ENCODE assay signal across 28 cellular contexts in genomic region chr11:14264966-14265365, GRCh38.
"Had no signal": no experiment of that assay in that cellular context is flagged by ENCODE, and none has a peak within 500 bp of the region (broad histone marks: within the 10 kb centered on the region; RNA-seq: fewer than 3 reads in every experiment).

No MANE protein-coding gene starts in this region.

- ATAC-seq: natural killer cell; psoas muscle; right cardiac atrium; right lobe of liver; stimulated activated effector memory CD8-positive, alpha-beta T cell treated with anti-CD3 and anti-CD28 coated beads, Interleukin-12 subunit alpha, Interleukin-12 subunit beta, amount 100 ng/mL, for 72 hours; stimulated activated naive B cell treated with anti-CD40 and anti-IgM and Interleukin-4, amounts not matched to agents 10 μg/mL and 1 μg/mL and 100 μg/mL, for 72 hours had no signal

- H3K27ac ChIP-seq: neural progenitor cell, ovary, parathyroid adenoma, psoas muscle, right lobe of liver, sigmoid colon, stomach, thoracic aorta, thyroid gland, tibial nerve, upper lobe of left lung, vagina had no signal

- H3K4me3 ChIP-seq: neural progenitor cell, ovary, psoas muscle, right lobe of liver, sigmoid colon, stomach, thoracic aorta, thyroid gland, tibial nerve, upper lobe of left lung, vagina had no signal

- H3K79me2 ChIP-seq: parathyroid adenoma had no signal

- H3K9me3 Mint-ChIP-seq: natural killer cell; nephron; neural progenitor cell; stimulated activated effector memory CD8-positive, alpha-beta T cell treated with anti-CD3 and anti-CD28 coated beads, Interleukin-12 subunit alpha, Interleukin-12 subunit beta, amount 100 ng/mL, for 72 hours had no signal

- FAIRE-seq: small intestine, urothelium cell line had no signal

- H3K27ac Mint-ChIP-seq: nephron, neural progenitor cell, progenitor cell of endocrine pancreas had no signal

- H3K4me2 ChIP-seq: neural progenitor cell had no signal

- DNase-seq: natural killer cell; occipital lobe; ovary; posterior cingulate gyrus; psoas muscle; right cardiac atrium; right lobe of liver; sigmoid colon; small intestine; stimulated activated CD4-positive, alpha-beta T cell treated with anti-CD3 and anti-CD28 coated beads, Interleukin-15, amount 100 ng/mL, for 24 hours; stimulated activated CD4-positive, alpha-beta T cell treated with anti-CD3 and anti-CD28 coated beads, Interleukin-2, amount 100 ng/mL, for 24 hours; stimulated activated CD4-positive, alpha-beta T cell treated with anti-CD3 and anti-CD28 coated beads, Interleukin-2, amount 100 ng/mL, for 48 hours; stimulated activated CD4-positive, alpha-beta T cell treated with anti-CD3 and anti-CD28 coated beads, Interleukin-4, amount 100 ng/mL, for 24 hours; stimulated activated naive B cell treated with anti-CD40 and anti-IgM and Interleukin-4, amounts not matched to agents 10 μg/mL and 1 μg/mL and 100 μg/mL, for 72 hours; stimulated activated naive CD4-positive, alpha-beta T cell treated with Interleukin-2 at 50 U/mL for 16 hours; stomach; thyroid gland; trophoblast cell; upper lobe of left lung had no signal

- H3K36me3 ChIP-seq: neural progenitor cell, right lobe of liver, thyroid gland, vagina had no signal

- H3K27me3 Mint-ChIP-seq: stimulated activated naive B cell treated with anti-CD40 and anti-IgM and Interleukin-4, amounts not matched to agents 10 μg/mL and 1 μg/mL and 100 μg/mL, for 72 hours had no signal

- H3K4me1 ChIP-seq: neural progenitor cell, parathyroid adenoma, right lobe of liver, thyroid gland, tibial nerve, vagina had no signal

- H3K4me3 Mint-ChIP-seq: natural killer cell; nephron; neural progenitor cell; stimulated activated effector memory CD8-positive, alpha-beta T cell treated with anti-CD3 and anti-CD28 coated beads, Interleukin-12 subunit alpha, Interleukin-12 subunit beta, amount 100 ng/mL, for 72 hours; stimulated activated naive B cell treated with anti-CD40 and anti-IgM and Interleukin-4, amounts not matched to agents 10 μg/mL and 1 μg/mL and 100 μg/mL, for 72 hours had no signal

- H3K9me3 ChIP-seq: ovary, psoas muscle, right lobe of liver, sigmoid colon, stomach, thoracic aorta, thyroid gland, upper lobe of left lung, vagina had no signal

- H3K27me3 ChIP-seq: neural progenitor cell, ovary, right lobe of liver, sigmoid colon, stomach, thyroid gland, tibial nerve, upper lobe of left lung, vagina had no signal

- H2AFZ ChIP-seq: neural progenitor cell, parathyroid adenoma had no signal

- H3K36me3 Mint-ChIP-seq: natural killer cell had no signal

- H3K9ac ChIP-seq: neural progenitor cell, parathyroid adenoma had no signal
